8 cellular contexts compared by ENCODE assay signal in genomic region chr6:26155066-26155925, GRCh38.
DNase-seq lines count a peak whose midpoint lies in the region; ATAC-seq and TF ChIP-seq lines count a peak whose summit lies in the region.

No MANE protein-coding gene starts in this region.

- H3K27me3 ChIP-seq in iPS-20b (ENCODE audit: insufficient read depth, low read length) (no peaks in the 10 kb centered on the region), skeletal muscle tissue (ENCODE audit: control insufficient read depth in 3 of 3, insufficient read depth in 3 of 3, low read length in 3 of 3) (peaks cover 0 to 22% (median 3%) of the 10 kb centered on the region in 3 donors)

- no peak for TF ChIP-seq CTCF in astrocyte of the spinal cord (IDR thresholded peaks at IDR 0.05; ENCODE audit: low read depth, low read length)

- peak overlapping the region; percentile 90 for H3K4me3 ChIP-seq in astrocyte of the spinal cord (ENCODE audit: low read depth, low read length)
- H3K4me3 ChIP-seq in iPS-20b (ENCODE audit: low read length), result peak overlapping the region; percentile 87
- peak overlapping the region; percentile 82 to 93 (median 89) for H3K4me3 ChIP-seq in skeletal muscle tissue (ENCODE audit: low read length in 3 of 3)

- H3K4me3 Mint-ChIP-seq in activated CD4-positive, alpha-beta T cell treated with anti-CD3 and anti-CD28 coated beads, Interleukin-2, amount 10 ng/mL, durations not matched to agents 24 days and 14 days, result peak overlapping the region; percentile 90

- no peaks in the 10 kb centered on the region for H3K36me3 ChIP-seq in iPS-20b (ENCODE audit: insufficient read depth, low read depth, low read length)
- H3K36me3 ChIP-seq in skeletal muscle tissue (ENCODE audit: control insufficient read depth in 3 of 3, insufficient read depth in 3 of 3, low read length in 3 of 3), result no peaks in the 10 kb centered on the region

- intact Hi-C loops in activated CD4-positive, alpha-beta T cell treated with anti-CD3 and anti-CD28 coated beads, Interleukin-2, amount 10 ng/mL, durations not matched to agents 24 days and 14 days (cut with micrococcal nuclease), result loop anchor here (5.0 kb wide), 3 partner anchors 117 to 1737 kb away; a partner anchor contains a TSS

- in situ Hi-C loops in astrocyte of the spinal cord (cut with HindIII; ENCODE audit: low sequenced_read_pairs), result no loop called here

- H3K27me3 Mint-ChIP-seq in activated CD4-positive, alpha-beta T cell treated with anti-CD3 and anti-CD28 coated beads, Interleukin-2, amount 10 ng/mL, durations not matched to agents 24 days and 14 days, result peaks cover 11% of the 10 kb centered on the region

- H3K27ac ChIP-seq in iPS-20b (ENCODE audit: low read length) (peak overlapping the region; percentile 89), skeletal muscle tissue (ENCODE audit: low read depth, low read length) (peak overlapping the region; percentile 91)

- ATAC-seq in HG02571 (IDR thresholded peaks at IDR 0.05; ENCODE audit: unreplicated experiment) (no peak), GM18867 (IDR thresholded peaks at IDR 0.05; ENCODE audit: unreplicated experiment) (no peak)

- peak overlapping the region; percentile 93 for H3K27ac Mint-ChIP-seq in activated CD4-positive, alpha-beta T cell treated with anti-CD3 and anti-CD28 coated beads, Interleukin-2, amount 10 ng/mL, durations not matched to agents 24 days and 14 days

- H3K9ac ChIP-seq in iPS-20b (ENCODE audit: low read depth, low read length) (peak overlapping the region; percentile 98), skeletal muscle tissue (ENCODE audit: low read depth in 1 of 3, low read length in 3 of 3) (peak overlapping the region; percentile 61 to 89 (median 67))

- H3K4me1 Mint-ChIP-seq in activated CD4-positive, alpha-beta T cell treated with anti-CD3 and anti-CD28 coated beads, Interleukin-2, amount 10 ng/mL, durations not matched to agents 24 days and 14 days, result peaks cover 46% of the 10 kb centered on the region

- H3K4me1 ChIP-seq in iPS-20b (ENCODE audit: insufficient read depth, low read length), result peaks cover 6% of the 10 kb centered on the region; the same call in 1 of the 2 replicates
- H3K4me1 ChIP-seq in skeletal muscle tissue (ENCODE audit: control insufficient read depth in 3 of 3, insufficient read depth in 3 of 3, low read length in 3 of 3), result peaks cover 11 to 21% (median 19%) of the 10 kb centered on the region in 3 donors

- DNase-seq in activated CD4-positive, alpha-beta T cell treated with anti-CD3 and anti-CD28 coated beads, Interleukin-2, amount 10 ng/mL, durations not matched to agents 24 days and 14 days, result peak; percentile 71
- DNase-seq in activated CD4-positive, alpha-beta T cell treated with anti-CD3 and anti-CD28 coated beads, Interleukin-2, amount 50 U/mL, for 4 hours, result no peak
- peak; percentile 11 for DNase-seq in NCI-H226
- peak; percentile 50 for DNase-seq in astrocyte of the spinal cord (ENCODE audit: low read depth, low spot score)

- H3K9me3 Mint-ChIP-seq in activated CD4-positive, alpha-beta T cell treated with anti-CD3 and anti-CD28 coated beads, Interleukin-2, amount 10 ng/mL, durations not matched to agents 24 days and 14 days, result peaks cover 5% of the 10 kb centered on the region

- H3K9me3 ChIP-seq in iPS-20b (ENCODE audit: insufficient read depth, low read depth, low read length), result no peaks in the 10 kb centered on the region
- H3K9me3 ChIP-seq in skeletal muscle tissue (ENCODE audit: control insufficient read depth in 3 of 3, low read length in 3 of 3), result no peaks in the 10 kb centered on the region

- H3K36me3 Mint-ChIP-seq in activated CD4-positive, alpha-beta T cell treated with anti-CD3 and anti-CD28 coated beads, Interleukin-2, amount 10 ng/mL, durations not matched to agents 24 days and 14 days (ENCODE audit: low read depth), result peaks cover 21% of the 10 kb centered on the region

Comparison
In these comparisons a context has a peak if more than half of its experiments do, and no peak if none do; other contexts are left out.
1. DNase-seq: peak in activated CD4-positive, alpha-beta T cell treated with anti-CD3 and anti-CD28 coated beads, Interleukin-2, amount 10 ng/mL, durations not matched to agents 24 days and 14 days (single experiment), NCI-H226 (single experiment) and astrocyte of the spinal cord (single experiment); none in activated CD4-positive, alpha-beta T cell treated with anti-CD3 and anti-CD28 coated beads, Interleukin-2, amount 50 U/mL, for 4 hours (0 of 2).
2. Peak in every context shown above with its lines, with median percentiles within 50 percentile points of each other: H3K4me3 ChIP-seq.